Comparison of ENCODE assay signal across 8 cellular contexts in genomic region chr5:76789275-76789674, GRCh38. TPM values are rescaled to one million over a fixed set of nuclear protein-coding genes. Genes with fewer than 3 reads are reported as not detected.
A peak's percentile ranks its signal among the peaks of the same experiment; 100 is the strongest.
DNase-seq lines count a peak whose midpoint lies in the region; ATAC-seq and TF ChIP-seq lines count a peak whose summit lies in the region.
"Not testable (repeated sequence)": the region's sequence is repeated elsewhere in the genome, so short reads cannot be mapped to it uniquely, and the experiment has no call there.

No MANE protein-coding gene starts in this region.

- not testable (repeated sequence) for H3K9me3 ChIP-seq in AG04450 (ENCODE audit: control insufficient read depth, insufficient read depth, low read length); HCT116 (ENCODE audit: control insufficient read depth in 1 of 2, insufficient read depth in 1 of 2, low read depth in 1 of 2, low read length in 2 of 2); Panc1 (ENCODE audit: control insufficient read depth, insufficient read depth, low read depth, low read length); endodermal cell (ENCODE audit: control insufficient read depth, low read length); lung (ENCODE audit: control insufficient read depth in 2 of 2, insufficient read depth in 1 of 2, low read length in 1 of 2); stomach

- H3K4me3 ChIP-seq in AG04450 (ENCODE audit: low read depth, low read length); HCT116 (replicated peaks in 1 of 2; ENCODE audit: low read depth in 1 of 2, low read length in 2 of 2); Panc1 (ENCODE audit: low read depth in 2 of 2, low read length in 2 of 2); endodermal cell (ENCODE audit: low read length); lung; stomach: not testable (repeated sequence)

- not testable (repeated sequence) for H3K4me3 Mint-ChIP-seq in activated T-helper 2 cell treated with anti-CD3 and anti-CD28 coated beads, Interferon-gamma antibody, Interleukin-2, Interleukin-4, amounts not matched to agents 10 μg/mL and 5 μg/mL and 100 μg/mL, durations not matched to agents 14 hours and 24 hours and 36 hours (ENCODE audit: low read depth); endodermal cell

- peaks cover 15% of the 10 kb centered on the region for H3K4me1 Mint-ChIP-seq in activated T-helper 2 cell treated with anti-CD3 and anti-CD28 coated beads, Interferon-gamma antibody, Interleukin-2, Interleukin-4, amounts not matched to agents 10 μg/mL and 5 μg/mL and 100 μg/mL, durations not matched to agents 14 hours and 24 hours and 36 hours (ENCODE audit: low read depth)
- H3K4me1 Mint-ChIP-seq in endodermal cell = not testable (repeated sequence)

- BruUV-seq in HCT116 (replicated peaks; lab: Mats Ljungman, UMichigan); Panc1 (replicated peaks; lab: Mats Ljungman, UMichigan): not testable (repeated sequence)

- not testable (repeated sequence) for TF ChIP-seq RAD21 in HCT116 (IDR thresholded peaks at IDR 0.05; ENCODE audit: low read depth)

- peak overlapping the region; percentile 67; the same call in 1 of the 2 replicates for H3K4me2 ChIP-seq in HCT116 (ENCODE audit: low read length)

- not testable (repeated sequence) for TF ChIP-seq EP300 in stomach (IDR thresholded peaks at IDR 0.05)

- H3K36me3 ChIP-seq in HCT116 (ENCODE audit: control insufficient read depth in 1 of 2, insufficient read depth in 2 of 2, low read length in 2 of 2); Panc1 (ENCODE audit: control insufficient read depth, insufficient read depth, low read length); endodermal cell (ENCODE audit: control insufficient read depth, insufficient read depth, low read length); lung (ENCODE audit: control insufficient read depth in 2 of 2, insufficient read depth in 2 of 2, low read length in 2 of 2); stomach: not testable (repeated sequence)

- H4K20me1 ChIP-seq in HCT116 (ENCODE audit: insufficient read depth) = not testable (repeated sequence)

- H3K9me2 ChIP-seq in HCT116 (ENCODE audit: insufficient read depth) = not testable (repeated sequence)

- not testable (repeated sequence) for ATAC-seq in HCT116; Panc1; foreskin keratinocyte; lung (ENCODE audit: insufficient read depth, low FRiP score)

- H3K79me2 ChIP-seq in HCT116 (ENCODE audit: insufficient read depth, low read length) = not testable (repeated sequence)

- WGBS in endodermal cell (ENCODE audit: insufficient coverage in 1 of 2, insufficient read length in 1 of 2), 2 experiments = 94 to 100% methylated on average over 7 to 10 of the region's 10 CpGs
- WGBS in lung, 2 donors = 96 to 98% methylated on average over 10 of the region's 10 CpGs
- 93 to 97% (median 96%) methylated on average over 10 of the region's 10 CpGs for WGBS in stomach, 5 donors

- in situ Hi-C loops in Panc1 (cut with HindIII; ENCODE audit: low pct_unique_long_range_greater_than_20kb, low sequenced_read_pairs) = not testable (repeated sequence)

- POLR2A ChIA-PET in AG04450 (lab: Yijun Ruan, JAX); Panc1 (lab: Charles Lee): not testable (repeated sequence)
- POLR2A ChIA-PET in HCT116 (lab: Charles Lee) = interaction anchor here (2.9 to 3.1 kb wide), 2 partner anchors 11 to 29 kb away, joined by 10 to 17 read pairs; partner anchors contain the start of gene F2RL1

- not testable (repeated sequence) for H2AFZ ChIP-seq in HCT116 (ENCODE audit: low read depth, low read length, poor library complexity, severe bottlenecking)

- intact Hi-C loops in HCT116 (cut with micrococcal nuclease) = loop anchor here (5.0 kb wide), 1 partner anchor 48 kb away; no protein-coding TSS in a partner anchor
- intact Hi-C loops in Panc1 (cut with micrococcal nuclease; ENCODE audit: unreplicated experiment); activated T-helper 2 cell treated with anti-CD3 and anti-CD28 coated beads, Interferon-gamma antibody, Interleukin-2, Interleukin-4, amounts not matched to agents 10 μg/mL and 5 μg/mL and 100 μg/mL, durations not matched to agents 14 hours and 24 hours and 36 hours (cut with micrococcal nuclease); stomach (cut with DNase I; ENCODE audit: low total_unique reads): not testable (repeated sequence)

- RAD21 ChIA-PET in HCT116 (lab: Charles Lee; ENCODE audit: low non-redundant PET in 1 of 2, low total read pairs in 2 of 2, uncharacterized antibody in 2 of 2, unreplicated experiment in 2 of 2) = not testable (repeated sequence)

- not testable (repeated sequence) for H3K27me3 Mint-ChIP-seq in activated T-helper 2 cell treated with anti-CD3 and anti-CD28 coated beads, Interferon-gamma antibody, Interleukin-2, Interleukin-4, amounts not matched to agents 10 μg/mL and 5 μg/mL and 100 μg/mL, durations not matched to agents 14 hours and 24 hours and 36 hours (ENCODE audit: low read depth)
- peaks cover 52% of the 10 kb centered on the region for H3K27me3 Mint-ChIP-seq in endodermal cell (ENCODE audit: insufficient read depth)

- peak overlapping the region; percentile 96 for H3K27ac ChIP-seq in AG04450 (ENCODE audit: low read depth, low read length)
- peak overlapping the region; percentile 79 for H3K27ac ChIP-seq in HCT116 (ENCODE audit: low read depth, low read length)
- peak overlapping the region; percentile 91 for H3K27ac ChIP-seq in Panc1 (ENCODE audit: low read length)
- not testable (repeated sequence) for H3K27ac ChIP-seq in endodermal cell (ENCODE audit: low read depth, low read length)
- peak overlapping the region; percentile 95 for H3K27ac ChIP-seq in foreskin keratinocyte
- peak overlapping the region; percentile 15 to 80 for H3K27ac ChIP-seq in lung (ENCODE audit: low read depth in 1 of 2, low read length in 1 of 2)
- H3K27ac ChIP-seq in stomach = peak overlapping the region in 4 of 5 donors; percentile 34 to 83 (median 77)

- H3K27me3 ChIP-seq in AG04450 (ENCODE audit: control insufficient read depth, insufficient read depth, low read length); HCT116 (ENCODE audit: insufficient read depth, low read length); Panc1 (ENCODE audit: control insufficient read depth, insufficient read depth, low read length); foreskin keratinocyte; lung (ENCODE audit: control insufficient read depth, insufficient read depth); stomach: not testable (repeated sequence)
- peaks cover 10% of the 10 kb centered on the region for H3K27me3 ChIP-seq in endodermal cell (ENCODE audit: control insufficient read depth, insufficient read depth, low read length, poor library complexity, severe bottlenecking)

- TF ChIP-seq CTCF in AG04450 (IDR thresholded peaks at IDR 0.05; ENCODE audit: low read depth, low read length); HCT116 (IDR thresholded peaks at IDR 0.05 in 2 of 3, conservative IDR thresholded peaks at IDR 0.05 in 1 of 3; ENCODE audit: borderline replicate concordance in 1 of 3, insufficient read depth in 1 of 3, low read depth in 2 of 3, low read length in 2 of 3); Panc1 (IDR thresholded peaks at IDR 0.05); endodermal cell (conservative IDR thresholded peaks at IDR 0.05); foreskin keratinocyte (conservative IDR thresholded peaks at IDR 0.05); lung (IDR thresholded peaks at IDR 0.05; ENCODE audit: control extremely low read depth, extremely low read depth); stomach (IDR thresholded peaks at IDR 0.05): not testable (repeated sequence)

- peaks cover 47 to 76% of the 10 kb centered on the region in 2 experiments for H3K4me1 ChIP-seq in HCT116 (ENCODE audit: control insufficient read depth in 1 of 2, insufficient read depth in 2 of 2, low read length in 2 of 2)
- peaks cover 26% of the 10 kb centered on the region for H3K4me1 ChIP-seq in Panc1 (ENCODE audit: control insufficient read depth, insufficient read depth, low read length)
- H3K4me1 ChIP-seq in endodermal cell (ENCODE audit: control insufficient read depth, insufficient read depth, low read length) = not testable (repeated sequence)
- peaks cover 16% of the 10 kb centered on the region for H3K4me1 ChIP-seq in foreskin keratinocyte
- peaks cover 10 to 11% of the 10 kb centered on the region in 2 donors for H3K4me1 ChIP-seq in lung (ENCODE audit: control insufficient read depth in 2 of 2, insufficient read depth in 2 of 2, low read length in 2 of 2)
- H3K4me1 ChIP-seq in stomach = peaks cover 19 to 55% (median 34%) of the 10 kb centered on the region in 4 donors

- H3K36me3 Mint-ChIP-seq in activated T-helper 2 cell treated with anti-CD3 and anti-CD28 coated beads, Interferon-gamma antibody, Interleukin-2, Interleukin-4, amounts not matched to agents 10 μg/mL and 5 μg/mL and 100 μg/mL, durations not matched to agents 14 hours and 24 hours and 36 hours (ENCODE audit: low read depth); endodermal cell (ENCODE audit: low read depth): not testable (repeated sequence)

- H3K9me3 Mint-ChIP-seq in activated T-helper 2 cell treated with anti-CD3 and anti-CD28 coated beads, Interferon-gamma antibody, Interleukin-2, Interleukin-4, amounts not matched to agents 10 μg/mL and 5 μg/mL and 100 μg/mL, durations not matched to agents 14 hours and 24 hours and 36 hours = not testable (repeated sequence)
- H3K9me3 Mint-ChIP-seq in endodermal cell = peaks cover 11% of the 10 kb centered on the region

- peak overlapping the region; percentile 28 for H3K27ac Mint-ChIP-seq in activated T-helper 2 cell treated with anti-CD3 and anti-CD28 coated beads, Interferon-gamma antibody, Interleukin-2, Interleukin-4, amounts not matched to agents 10 μg/mL and 5 μg/mL and 100 μg/mL, durations not matched to agents 14 hours and 24 hours and 36 hours
- not testable (repeated sequence) for H3K27ac Mint-ChIP-seq in endodermal cell

- not testable (repeated sequence) for TF ChIP-seq POLR2A in HCT116 (IDR thresholded peaks at IDR 0.05; ENCODE audit: borderline replicate concordance, extremely low read depth, insufficient read depth, insufficient read length); stomach (IDR thresholded peaks at IDR 0.05)

- not testable (repeated sequence) for DNase-seq in AG04450 (ENCODE audit: low read depth, low spot score); HCT116 (ENCODE audit: low read depth, low spot score); Panc1 (ENCODE audit: low read depth, low spot score); activated T-helper 2 cell treated with anti-CD3 and anti-CD28 coated beads, Interferon-gamma antibody, Interleukin-2, Interleukin-4, amounts not matched to agents 10 μg/mL and 5 μg/mL and 100 μg/mL, durations not matched to agents 14 hours and 24 hours and 36 hours (ENCODE audit: low spot score); foreskin keratinocyte; lung (ENCODE audit: low spot score); stomach
- DNase-seq in endodermal cell = peak; percentile 57

- CTCF ChIA-PET in AG04450 (lab: Charles Lee) (interaction anchor here (0.7 to 2.7 kb wide), 4 partner anchors 13 to 189 kb away, joined by 3 to 11 read pairs (median 4); no protein-coding TSS in a partner anchor), HCT116 (lab: Charles Lee) (interaction anchor here (2.6 kb wide), 1 partner anchor 15 kb away, joined by 15 read pairs; no protein-coding TSS in a partner anchor)
- CTCF ChIA-PET in Panc1 (lab: Charles Lee) = not testable (repeated sequence)

- H3K9ac ChIP-seq in HCT116 (ENCODE audit: low read length); endodermal cell (ENCODE audit: extremely low read depth, low read length, poor library complexity, severe bottlenecking): not testable (repeated sequence)

RNA-seq across cellular contexts. Expression of gene F2RL1, which starts 29.6 kb away (rescaled TPM):
- polyA plus RNA-seq in AG04450 (2011; rRNA removed) = 11.0 and 11.4 TPM in 2 replicates
- 8.8 and 12.6 TPM in 2 replicates for polyA minus RNA-seq in AG04450 (2011; rRNA and poly(A)+ RNA removed)
- 119 TPM for total RNA-seq in HCT116 (2021; ENCODE audit: unreplicated experiment)
- 125 and 128 TPM in 2 replicates for polyA plus RNA-seq in HCT116 (2012)
- 65.9 TPM for total RNA-seq in Panc1 (2021; ENCODE audit: unreplicated experiment)
- polyA plus RNA-seq in Panc1 (2012; ENCODE audit: insufficient read length) = 26.8 TPM
- total RNA-seq in activated T-helper 2 cell treated with anti-CD3 and anti-CD28 coated beads, Interferon-gamma antibody, Interleukin-2, Interleukin-4, amounts not matched to agents 10 μg/mL and 5 μg/mL and 100 μg/mL, durations not matched to agents 14 hours and 24 hours and 36 hours = 0.09 and 0.16 TPM in 2 replicates
- 10 to 100 TPM; 13.4 to 18.2 TPM for total RNA-seq in endodermal cell
- polyA plus RNA-seq in endodermal cell (2013, experiment 1 of 2) = 8.1 TPM
- 7.6 TPM for polyA plus RNA-seq in endodermal cell (2013, experiment 2 of 2)
- total RNA-seq in foreskin keratinocyte = 72.4 and 77.5 TPM in 2 replicates
- polyA plus RNA-seq in foreskin keratinocyte = 32.8 and 36.8 TPM in 2 replicates
- 10 to 100 TPM in 1 of 2 donors, 1 to 10 TPM in 1; 5.5 to 19.2 TPM for total RNA-seq in lung
- polyA plus RNA-seq in lung = 1 to 10 TPM; 3.8 to 5.3 TPM
- total RNA-seq in stomach = 10 to 100 TPM in 4 of 5 donors, 1 to 10 TPM in 1; 6.7 to 72.9 (median 36.1) TPM
- polyA plus RNA-seq in stomach = 10 to 100 TPM in 2 of 3 donors, 1 to 10 TPM in 1; 4.8 to 17.6 (median 12.4) TPM
